ENCODE assay signal across 15 cellular contexts in genomic region chr2:166411473-166412230, GRCh38. TPM values are rescaled to one million over a fixed set of nuclear protein-coding genes. Genes with fewer than 3 reads are reported as not detected.
DNase-seq lines count a peak whose midpoint lies in the region; ATAC-seq and TF ChIP-seq lines count a peak whose summit lies in the region.
"Had no signal": no experiment of that assay in that cellular context is flagged by ENCODE, and none has a peak within 500 bp of the region (broad histone marks: within the 10 kb centered on the region; RNA-seq: fewer than 3 reads in every experiment).

No MANE protein-coding gene starts in this region.

- TF ChIP-seq CTCF in foreskin keratinocyte (conservative IDR thresholded peaks at IDR 0.05) (no peak), body of pancreas (IDR thresholded peaks at IDR 0.05) (no peak)

- 64 to 74% methylated on average over 6 of the region's 6 CpGs for WGBS in body of pancreas, 2 donors

- H3K9me3 ChIP-seq in body of pancreas, result no peaks in the 10 kb centered on the region
- H3K9me3 ChIP-seq: heart right ventricle had no signal

- H3K4me1 ChIP-seq in foreskin keratinocyte, result peaks cover 39% of the 10 kb centered on the region
- H3K4me1 ChIP-seq in body of pancreas, result no peaks in the 10 kb centered on the region

- peak; percentile 80 for ATAC-seq in foreskin keratinocyte
- no peak for ATAC-seq in body of pancreas
- ATAC-seq in GM21390 (IDR thresholded peaks at IDR 0.05; ENCODE audit: unreplicated experiment), result no peak
- no peak for ATAC-seq in HG03442 (IDR thresholded peaks at IDR 0.05; ENCODE audit: unreplicated experiment)
- ATAC-seq: left ventricle myocardium superior had no signal

- peak; percentile 61 for DNase-seq in A172 (ENCODE audit: low spot score)
- DNase-seq in HT1080 (ENCODE audit: low read depth), result peak; percentile 65
- peak; percentile 83 for DNase-seq in amniotic epithelial cell (ENCODE audit: low read depth)
- DNase-seq in foreskin keratinocyte, result peak; percentile 58 to 78
- DNase-seq in body of pancreas, result no peak
- no peak for DNase-seq in NCI-H128 (lab: John Stamatoyannopoulos, UW; ENCODE audit: unreplicated experiment)
- DNase-seq: activated naive CD8-positive, alpha-beta T cell treated with anti-CD3 and anti-CD28 coated beads for 36 hours; dorsolateral prefrontal cortex; heart right ventricle; left ventricle myocardium superior; NCI-H1092 treated with DMSO at 0.1 percent for 48 hours; NCI-H526 treated with DMSO at 0.1 percent for 48 hours; stimulated activated CD4-positive, alpha-beta T cell treated with anti-CD3 and anti-CD28 coated beads, Interleukin-15, amount 100 ng/mL, for 24 hours had no signal

- H3K4me3 ChIP-seq in body of pancreas, result no peak overlapping the region
- H3K4me3 ChIP-seq: dorsolateral prefrontal cortex, heart right ventricle had no signal

- no peak for TF ChIP-seq POLR2A in body of pancreas (IDR thresholded peaks at IDR 0.05)

- intact Hi-C loops in body of pancreas (cut with DNase I), result no loop called here

- no peaks in the 10 kb centered on the region for H3K36me3 ChIP-seq in body of pancreas (replicated peaks in 1 of 2; ENCODE audit: insufficient read depth in 1 of 2, low read depth in 2 of 2)

- peak overlapping the region; percentile 75 for H3K27ac ChIP-seq in foreskin keratinocyte
- no peak overlapping the region for H3K27ac ChIP-seq in body of pancreas
- H3K27ac ChIP-seq: dorsolateral prefrontal cortex, heart right ventricle had no signal

- H3K27me3 ChIP-seq in foreskin keratinocyte (no peaks in the 10 kb centered on the region), body of pancreas (no peaks in the 10 kb centered on the region)
- H3K27me3 ChIP-seq: dorsolateral prefrontal cortex, heart right ventricle had no signal

RNA-seq across cellular contexts. Expression of gene SCN9A, which starts 35.9 kb away (rescaled TPM):
- 6.3 and 8.2 TPM in 2 replicates for total RNA-seq in A172 (2014; rRNA removed; shearing (Covaris generic))
- 1.1 and 1.8 TPM in 2 replicates for total RNA-seq in HT1080 (2014; rRNA removed; shearing (Covaris generic))
- polyA plus RNA-seq in HT1080 (2015; cell fraction: cytosol; rRNA removed), result 0.76 and 0.96 TPM in 2 replicates
- polyA plus RNA-seq in HT1080 (2015; cell fraction: nucleus; rRNA removed), result 1.6 and 1.8 TPM in 2 replicates
- 0.39 and 0.85 TPM in 2 replicates for total RNA-seq in foreskin keratinocyte
- 0.07 and 0.11 TPM in 2 replicates for polyA plus RNA-seq in foreskin keratinocyte
- total RNA-seq in body of pancreas, result 10 to 100 TPM in 1 of 2 donors, 1 to 10 TPM in 1; 9.9 to 11.9 TPM
- total RNA-seq: activated naive CD8-positive, alpha-beta T cell treated with anti-CD3 and anti-CD28 coated beads for 36 hours had no signal

Comparison
In these comparisons a context has a peak if more than half of its experiments do, and no peak if none do; other contexts are left out.
1. DNase-seq: peak in A172 (single experiment), HT1080 (single experiment), amniotic epithelial cell (single experiment) and foreskin keratinocyte (2 of 2); none in body of pancreas (0 of 4) and NCI-H128 (single experiment).